Comparison of ENCODE assay signal across 22 cellular contexts in genomic region chr6:161442381-161442858, GRCh38.
"Had no signal": no experiment of that assay in that cellular context is flagged by ENCODE, and none has a peak within 500 bp of the region (broad histone marks: within the 10 kb centered on the region; RNA-seq: fewer than 3 reads in every experiment).

No MANE protein-coding gene starts in this region.

- H3K27ac ChIP-seq: heart left ventricle, pancreas, right lobe of liver, skin epidermis, thoracic aorta, transverse colon had no signal

- H3K9me3 ChIP-seq: heart left ventricle, pancreas, right lobe of liver, thoracic aorta, transverse colon had no signal

- H3K27ac Mint-ChIP-seq: naive thymus-derived CD8-positive, alpha-beta T cell; progenitor cell of endocrine pancreas; stimulated activated naive B cell treated with anti-CD40 and anti-IgM and Interleukin-4, amounts not matched to agents 10 μg/mL and 1 μg/mL and 100 μg/mL, for 72 hours; stimulated activated naive CD8-positive, alpha-beta T cell treated with anti-CD3 and anti-CD28 coated beads, Interleukin-15, amount 100 ng/mL, for 72 hours had no signal

- H3K36me3 Mint-ChIP-seq: naive thymus-derived CD8-positive, alpha-beta T cell; stimulated activated naive B cell treated with anti-CD40 and anti-IgM and Interleukin-4, amounts not matched to agents 10 μg/mL and 1 μg/mL and 100 μg/mL, for 72 hours had no signal

- H3K27me3 ChIP-seq: heart left ventricle, pancreas, right lobe of liver, transverse colon had no signal

- ATAC-seq: heart left ventricle; left lobe of liver; naive thymus-derived CD8-positive, alpha-beta T cell; pancreas; right lobe of liver; stimulated activated naive B cell treated with anti-CD40 and anti-IgM and Interleukin-4, amounts not matched to agents 10 μg/mL and 1 μg/mL and 100 μg/mL, for 72 hours; stimulated activated naive CD8-positive, alpha-beta T cell treated with anti-CD3 and anti-CD28 coated beads, Interleukin-15, amount 100 ng/mL, for 72 hours had no signal

- H3K4me3 Mint-ChIP-seq: naive thymus-derived CD8-positive, alpha-beta T cell; neural crest cell; stimulated activated naive B cell treated with anti-CD40 and anti-IgM and Interleukin-4, amounts not matched to agents 10 μg/mL and 1 μg/mL and 100 μg/mL, for 72 hours; stimulated activated naive CD8-positive, alpha-beta T cell treated with anti-CD3 and anti-CD28 coated beads, Interleukin-15, amount 100 ng/mL, for 72 hours had no signal

- H3K4me1 Mint-ChIP-seq: stimulated activated naive B cell treated with anti-CD40 and anti-IgM and Interleukin-4, amounts not matched to agents 10 μg/mL and 1 μg/mL and 100 μg/mL, for 72 hours had no signal

- H3K4me1 ChIP-seq: right lobe of liver had no signal

- FAIRE-seq: colon, pancreas had no signal

- DNase-seq: effector CD4-positive, alpha-beta T cell; foreskin melanocyte; hippocampal formation; mammary epithelial cell; naive thymus-derived CD8-positive, alpha-beta T cell; occipital lobe; pancreas; retina; right lobe of liver; stimulated activated CD4-positive, alpha-beta T cell treated with anti-CD3 and anti-CD28 coated beads, Interleukin-2, amount 100 ng/mL, for 24 hours; stimulated activated CD4-positive, alpha-beta T cell treated with anti-CD3 and anti-CD28 coated beads, Interleukin-4, amount 100 ng/mL, for 4 hours; stimulated activated naive B cell treated with anti-CD40 and anti-IgM and Interleukin-4, amounts not matched to agents 10 μg/mL and 1 μg/mL and 100 μg/mL, for 72 hours; stimulated activated naive CD8-positive, alpha-beta T cell treated with anti-CD3 and anti-CD28 coated beads, Interleukin-15, amount 100 ng/mL, for 72 hours; substantia nigra; transverse colon had no signal

- H3K27me3 Mint-ChIP-seq: stimulated activated naive CD8-positive, alpha-beta T cell treated with anti-CD3 and anti-CD28 coated beads, Interleukin-15, amount 100 ng/mL, for 72 hours had no signal

- H3K4me3 ChIP-seq: heart left ventricle, pancreas, right lobe of liver, skin epidermis, thoracic aorta, transverse colon had no signal

- H3K9me3 Mint-ChIP-seq: naive thymus-derived CD8-positive, alpha-beta T cell; neural crest cell; stimulated activated naive B cell treated with anti-CD40 and anti-IgM and Interleukin-4, amounts not matched to agents 10 μg/mL and 1 μg/mL and 100 μg/mL, for 72 hours; stimulated activated naive CD8-positive, alpha-beta T cell treated with anti-CD3 and anti-CD28 coated beads, Interleukin-15, amount 100 ng/mL, for 72 hours had no signal

- H3K36me3 ChIP-seq: heart left ventricle, pancreas, right lobe of liver, thoracic aorta, transverse colon had no signal
